ENCODE assay signal across 8 cellular contexts in genomic region chr17:78133971-78134898, GRCh38. TPM values are rescaled to one million over a fixed set of nuclear protein-coding genes. Genes with fewer than 3 reads are reported as not detected.
DNase-seq lines count a peak whose midpoint lies in the region; ATAC-seq, FAIRE-seq and TF ChIP-seq lines count a peak whose summit lies in the region.

No MANE protein-coding gene starts in this region.

- intact Hi-C loops in activated CD4-positive, alpha-beta T cell treated with anti-CD3 and anti-CD28 coated beads for 36 hours (cut with DNase I, micrococcal nuclease), result loop anchor here (1.0 to 5.0 kb wide), 6 partner anchors 13 to 647 kb away; partner anchors contain the start of gene SYNGR2 (in 1 of the 2)
- intact Hi-C loops in colonic mucosa (cut with DNase I), result no loop called here
- intact Hi-C loops in natural killer cell (cut with micrococcal nuclease), result loop anchor here (1.0 to 5.0 kb wide), 2 partner anchors 22 to 1668 kb away; no protein-coding TSS in a partner anchor

- H3K27ac Mint-ChIP-seq in activated CD4-positive, alpha-beta T cell treated with anti-CD3 and anti-CD28 coated beads for 36 hours, result peak overlapping the region; percentile 73
- H3K27ac Mint-ChIP-seq in natural killer cell, result peak overlapping the region; percentile 83 to 99

- H3K27me3 ChIP-seq in colonic mucosa, result no peaks in the 10 kb centered on the region

- POLR2A ChIA-PET in activated CD4-positive, alpha-beta T cell treated with anti-CD3 and anti-CD28 coated beads for 36 hours (lab: Charles Lee), result interaction anchor here (0.9 to 1.6 kb wide), 3 partner anchors 9 to 10 kb away, joined by 3 to 5 read pairs (median 3); no protein-coding TSS in a partner anchor

- H3K9me3 Mint-ChIP-seq in activated CD4-positive, alpha-beta T cell treated with anti-CD3 and anti-CD28 coated beads for 36 hours (ENCODE audit: low read depth), result no peaks in the 10 kb centered on the region
- no peaks in the 10 kb centered on the region for H3K9me3 Mint-ChIP-seq in natural killer cell

- peak; percentile 96 for FAIRE-seq in GM12891 (lab: Jason Lieb, UNC)

- no peak overlapping the region for H3K4me3 ChIP-seq in colonic mucosa

- CTCF ChIA-PET in activated CD4-positive, alpha-beta T cell treated with anti-CD3 and anti-CD28 coated beads for 36 hours (lab: Charles Lee), result interaction anchor here (0.6 to 5.8 kb wide), 15 partner anchors 9 to 831 kb away, joined by 3 to 42 read pairs (median 4); no protein-coding TSS in a partner anchor

- TF ChIP-seq CTCF in colonic mucosa (IDR thresholded peaks at IDR 0.05), result peak; percentile 63
- TF ChIP-seq CTCF in natural killer cell (IDR thresholded peaks at IDR 0.05), result peak; percentile 65

- H3K27ac ChIP-seq in colonic mucosa, result no peak overlapping the region

- H3K9me3 ChIP-seq in colonic mucosa, result no peaks in the 10 kb centered on the region

- H3K4me1 Mint-ChIP-seq in activated CD4-positive, alpha-beta T cell treated with anti-CD3 and anti-CD28 coated beads for 36 hours, result peaks cover 72% of the 10 kb centered on the region
- peaks cover 74 to 83% of the 10 kb centered on the region in 2 donors for H3K4me1 Mint-ChIP-seq in natural killer cell

- DNase-seq in GM12891 (ENCODE audit: insufficient read length, low spot score), result no peak
- peak; percentile 51 for DNase-seq in NCI-H2196 (lab: John Stamatoyannopoulos, UW; ENCODE audit: unreplicated experiment)
- peak; percentile 88 for DNase-seq in activated CD4-positive, alpha-beta T cell treated with anti-CD3 and anti-CD28 coated beads for 36 hours
- DNase-seq in colonic mucosa, result peak; percentile 79
- peak; percentile 70 for DNase-seq in natural killer cell
- no peak for DNase-seq in NCI-H2171 treated with DMSO at 0.1 percent for 48 hours (lab: John Stamatoyannopoulos, UW)

- peak overlapping the region in 1 of 2 donors; percentile 4 for H3K9ac ChIP-seq in colonic mucosa (ENCODE audit: low read depth in 2 of 2, low read length in 2 of 2)

- no peaks in the 10 kb centered on the region for H3K27me3 Mint-ChIP-seq in activated CD4-positive, alpha-beta T cell treated with anti-CD3 and anti-CD28 coated beads for 36 hours
- no peaks in the 10 kb centered on the region for H3K27me3 Mint-ChIP-seq in natural killer cell (ENCODE audit: low read depth in 2 of 2)

- TF ChIP-seq POLR2A in GM12891 (IDR thresholded peaks at IDR 0.05; ENCODE audit: low read depth, low read length), result peak; percentile 55; the same call in 1 of the 2 replicates

- peaks cover 21% of the 10 kb centered on the region for H3K4me1 ChIP-seq in colonic mucosa

- peak overlapping the region; percentile 94 for H3K4me3 Mint-ChIP-seq in activated CD4-positive, alpha-beta T cell treated with anti-CD3 and anti-CD28 coated beads for 36 hours
- H3K4me3 Mint-ChIP-seq in natural killer cell, result peak overlapping the region; percentile 59

- H3K36me3 ChIP-seq in colonic mucosa, result no peaks in the 10 kb centered on the region

- ATAC-seq in activated CD4-positive, alpha-beta T cell treated with anti-CD3 and anti-CD28 coated beads for 36 hours, result peak; percentile 21
- peak; percentile 32 to 48 (median 43) for ATAC-seq in natural killer cell
- no peak for ATAC-seq in HG02571 (IDR thresholded peaks at IDR 0.05; ENCODE audit: unreplicated experiment)
- ATAC-seq in HG03159 (IDR thresholded peaks at IDR 0.05; ENCODE audit: unreplicated experiment), result no peak

- peaks cover 56% of the 10 kb centered on the region for H3K36me3 Mint-ChIP-seq in activated CD4-positive, alpha-beta T cell treated with anti-CD3 and anti-CD28 coated beads for 36 hours (ENCODE audit: low read depth)
- peaks cover 10% of the 10 kb centered on the region for H3K36me3 Mint-ChIP-seq in natural killer cell

TF ChIP-seq in GM12891, 5 proteins besides CTCF, POLR2A, EP300 and RAD21:
- TF ChIP-seq SPI1 (IDR thresholded peaks at IDR 0.05; ENCODE audit: low read depth, low read length) (no peak), PAX5 (IDR thresholded peaks at IDR 0.05; ENCODE audit: insufficient read depth, low read length, severe bottlenecking) (no peak), TAF1 (IDR thresholded peaks at IDR 0.05; ENCODE audit: low read depth, low read length) (no peak), POU2F2 (IDR thresholded peaks at IDR 0.05; ENCODE audit: low read depth, low read length) (0 out of 2 replicates have a peak, but pooled peaks have one; percentile 37), POLR2AphosphoS5 (IDR thresholded peaks at IDR 0.05; ENCODE audit: low read depth, low read length) (peak; percentile 57; the same call in 1 of the 2 replicates)

RNA-seq across cellular contexts. Expression of gene TMC8, which starts 3.7 kb away (rescaled TPM):
- polyA plus RNA-seq in GM12891 (2012; ENCODE audit: low read depth, missing spikeins), result 67.1 TPM
- 100 to 1,000 TPM; 123 to 139 TPM for total RNA-seq in activated CD4-positive, alpha-beta T cell treated with anti-CD3 and anti-CD28 coated beads for 36 hours
- total RNA-seq in colonic mucosa, result 1 to 10 TPM; 5.3 to 5.4 TPM
- 100 to 1,000 TPM; 401 to 551 (median 435) TPM for total RNA-seq in natural killer cell

RNA-seq across cellular contexts. Expression of gene TMC6, which starts 5.7 kb away (rescaled TPM):
- polyA plus RNA-seq in GM12891 (2012; ENCODE audit: low read depth, missing spikeins), result 125 TPM
- total RNA-seq in activated CD4-positive, alpha-beta T cell treated with anti-CD3 and anti-CD28 coated beads for 36 hours, result 100 to 1,000 TPM; 138 to 145 TPM
- total RNA-seq in colonic mucosa (100 to 1,000 TPM; 108 to 159 TPM), natural killer cell (100 to 1,000 TPM; 653 to 825 (median 687) TPM)

RNA-seq across cellular contexts. Expression of gene C17orf99, which starts 11.9 kb away (rescaled TPM):
- polyA plus RNA-seq in GM12891 (2012; ENCODE audit: low read depth, missing spikeins), result 5.8 TPM
- not detected for total RNA-seq in activated CD4-positive, alpha-beta T cell treated with anti-CD3 and anti-CD28 coated beads for 36 hours
- total RNA-seq in colonic mucosa (under 1 TPM in 1 of 2 donors, not detected in 1; 0.20 TPM), natural killer cell (not detected)

RNA-seq across cellular contexts. Expression of gene SYNGR2, which starts 34.1 kb away (rescaled TPM):
- polyA plus RNA-seq in GM12891 (2012; ENCODE audit: low read depth, missing spikeins), result 338 TPM
- total RNA-seq in activated CD4-positive, alpha-beta T cell treated with anti-CD3 and anti-CD28 coated beads for 36 hours, result 10 to 100 TPM; 79.1 to 89.2 TPM
- total RNA-seq in colonic mucosa, result 100 to 1,000 TPM; 256 to 395 TPM
- 10 to 100 TPM; 41.2 to 62.1 (median 43.5) TPM for total RNA-seq in natural killer cell

RNA-seq across cellular contexts. Expression of gene TK1, which starts 52.6 kb away (rescaled TPM):
- polyA plus RNA-seq in GM12891 (2012; ENCODE audit: low read depth, missing spikeins), result 82.5 TPM
- 100 to 1,000 TPM; 157 to 195 TPM for total RNA-seq in activated CD4-positive, alpha-beta T cell treated with anti-CD3 and anti-CD28 coated beads for 36 hours
- total RNA-seq in colonic mucosa (100 to 1,000 TPM in 1 of 2 donors, 10 to 100 TPM in 1; 37.7 to 135 TPM), natural killer cell (1 to 10 TPM; 2.1 to 5.1 (median 3.9) TPM)

Comparison
In these comparisons a context has a peak if more than half of its experiments do, and no peak if none do; other contexts are left out.
1. DNase-seq: peak in NCI-H2196 (single experiment), activated CD4-positive, alpha-beta T cell treated with anti-CD3 and anti-CD28 coated beads for 36 hours (single experiment), colonic mucosa (single experiment) and natural killer cell (single experiment); none in GM12891 (single experiment) and NCI-H2171 treated with DMSO at 0.1 percent for 48 hours (single experiment).
2. ATAC-seq: peak in activated CD4-positive, alpha-beta T cell treated with anti-CD3 and anti-CD28 coated beads for 36 hours (single experiment) and natural killer cell (3 of 3); none in HG02571 (single experiment) and HG03159 (single experiment).
3. RNA of gene TMC8, which starts 3.7 kb away (total RNA-seq): 401 to 551 TPM in natural killer cell and 123 to 139 TPM in activated CD4-positive, alpha-beta T cell treated with anti-CD3 and anti-CD28 coated beads for 36 hours; 5.3 to 5.4 TPM in colonic mucosa; every median in the first group is over 10 times any median in the second.
4. RNA of gene TMC6, which starts 5.7 kb away (total RNA-seq): 653 to 825 TPM in natural killer cell; 108 to 159 TPM in colonic mucosa and 138 to 145 TPM in activated CD4-positive, alpha-beta T cell treated with anti-CD3 and anti-CD28 coated beads for 36 hours; every median in the first group is over 4 times any median in the second.